Comparison of ENCODE assay signal across 18 cellular contexts in genomic region chr6:39997101-39997635, GRCh38.
"Had no signal": no experiment of that assay in that cellular context is flagged by ENCODE, and none has a peak within 500 bp of the region (broad histone marks: within the 10 kb centered on the region; RNA-seq: fewer than 3 reads in every experiment).

No MANE protein-coding gene starts in this region.

- ATAC-seq: activated CD8-positive, alpha-beta memory T cell treated with anti-CD3 and anti-CD28 coated beads, Interleukin-2, amount 10 ng/mL, durations not matched to agents 7 days and 5 days; activated naive CD4-positive, alpha-beta T cell treated with anti-CD3 and anti-CD28 coated beads, Interleukin-2, amount 50 U/mL, for 72 hours; left lobe of liver; natural killer cell treated with Interleukin-12 subunit alpha and Interleukin-12 subunit beta and Interleukin-15 and Interleukin-18, amount 100 ng/mL, for 72 hours; right lobe of liver; stimulated activated memory B cell treated with anti-CD40 and anti-IgM and Interleukin-4, amounts not matched to agents 10 μg/mL and 1 μg/mL and 100 μg/mL, for 72 hours had no signal

- H3K4me3 ChIP-seq: prostate gland, right lobe of liver, tibial nerve had no signal

- H3K27me3 ChIP-seq: right lobe of liver, tibial nerve had no signal

- H3K27ac ChIP-seq: prostate gland, right lobe of liver, tibial nerve had no signal

- DNase-seq: activated CD4-positive, alpha-beta T cell treated with anti-CD3 and anti-CD28 coated beads, Interleukin-2, amount 50 U/mL, for 48 hours; activated CD4-positive, CD25-positive, alpha-beta regulatory T cell treated with anti-CD3 and anti-CD28 coated beads, Interleukin-2, amount 50 U/mL, for 72 hours; activated CD8-positive, alpha-beta memory T cell treated with anti-CD3 and anti-CD28 coated beads, Interleukin-2, amount 10 ng/mL, durations not matched to agents 7 days and 5 days; activated effector memory CD4-positive, alpha-beta T cell treated with anti-CD3 and anti-CD28 coated beads, Interleukin-2, amount 50 U/mL, for 16 hours; activated T-cell treated with anti-CD3 and anti-CD28 coated beads, Interleukin-2, amount 50 U/mL, for 24 hours; amygdala; cerebellar nuclear complex; dermis blood vessel endothelial cell; foreskin melanocyte; head of caudate nucleus; nucleus accumbens; right lobe of liver had no signal

- H3K36me3 ChIP-seq: prostate gland, right lobe of liver, tibial nerve had no signal
